ENCODE assay signal across 23 cellular contexts in the genomic region with DNA sequence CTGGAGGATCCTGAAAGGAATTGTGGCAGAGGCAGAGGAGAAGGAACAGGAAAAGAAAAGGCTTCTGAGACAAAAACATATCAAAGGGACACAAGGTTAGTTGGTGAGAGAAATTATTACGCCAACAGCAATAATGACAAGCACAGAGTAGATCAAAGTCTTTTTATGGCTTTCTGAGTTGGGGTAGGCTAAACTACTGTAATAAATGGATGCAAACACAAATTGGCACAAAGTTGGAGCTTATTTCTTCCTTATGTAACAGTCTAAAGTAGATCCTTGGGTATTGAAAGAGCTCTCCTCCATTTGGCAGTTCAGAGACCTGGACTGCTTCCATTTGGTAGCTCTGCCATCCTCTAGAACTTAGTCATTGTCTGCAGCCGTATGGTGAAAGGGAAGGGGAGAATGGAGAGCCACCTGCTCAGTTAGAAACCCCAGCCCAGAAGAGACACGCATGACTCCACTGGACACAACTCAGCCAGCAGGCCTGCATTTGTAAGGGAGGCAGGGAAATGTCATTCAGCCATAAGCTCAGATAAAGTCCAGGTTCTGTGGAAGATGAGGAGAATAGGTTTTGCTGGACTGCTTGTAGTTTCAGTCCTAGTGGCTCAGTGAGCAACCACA.
"Had no signal": no experiment of that assay in that cellular context is flagged by ENCODE, and none has a peak within 500 bp of the region (broad histone marks: within the 10 kb centered on the region; RNA-seq: fewer than 3 reads in every experiment).

No MANE protein-coding gene starts in this region.

- FAIRE-seq: bronchial epithelial cell, kidney had no signal

- ATAC-seq: activated CD8-positive, alpha-beta memory T cell treated with anti-CD3 and anti-CD28 coated beads, Interleukin-2, amount 10 ng/mL, durations not matched to agents 7 days and 5 days; activated CD8-positive, alpha-beta T cell treated with anti-CD3 and anti-CD28 coated beads for 36 hours; left lobe of liver; stimulated activated naive CD8-positive, alpha-beta T cell treated with anti-CD3 and anti-CD28 coated beads, Interleukin-15, Interleukin-2, amounts not matched to agents 100 U/mL and 50 U/mL, for 24 hours; T-helper 17 cell; upper lobe of right lung had no signal

- H3K4me3 ChIP-seq: lung, thyroid gland, upper lobe of right lung had no signal

- H3K27ac Mint-ChIP-seq: activated CD4-positive, alpha-beta T cell treated with anti-CD3 and anti-CD28 coated beads, Interleukin-2, amount 10 ng/mL, durations not matched to agents 24 days and 14 days; activated CD8-positive, alpha-beta memory T cell treated with anti-CD3 and anti-CD28 coated beads, Interleukin-2, amount 10 ng/mL, durations not matched to agents 7 days and 5 days; activated CD8-positive, alpha-beta T cell treated with anti-CD3 and anti-CD28 coated beads for 36 hours; activated naive CD4-positive, alpha-beta T cell treated with anti-CD3 and anti-CD28 coated beads, Interleukin-2, amount 10 ng/mL, durations not matched to agents 7 days and 5 days; endodermal cell; mesothelial cell of epicardium; progenitor cell of endocrine pancreas; T-helper 17 cell had no signal

- H3K4me1 ChIP-seq: thyroid gland, upper lobe of right lung had no signal

- H3K4me1 Mint-ChIP-seq: activated CD4-positive, alpha-beta T cell treated with anti-CD3 and anti-CD28 coated beads, Interleukin-2, amount 10 ng/mL, durations not matched to agents 24 days and 14 days; activated CD8-positive, alpha-beta memory T cell treated with anti-CD3 and anti-CD28 coated beads, Interleukin-2, amount 10 ng/mL, durations not matched to agents 7 days and 5 days; activated naive CD4-positive, alpha-beta T cell treated with anti-CD3 and anti-CD28 coated beads, Interleukin-2, amount 10 ng/mL, durations not matched to agents 7 days and 5 days; T-helper 17 cell had no signal

- H3K27ac ChIP-seq: thyroid gland, upper lobe of right lung had no signal

- H3K9me3 ChIP-seq: thyroid gland, upper lobe of right lung had no signal

- DNase-seq: activated CD4-positive, alpha-beta T cell treated with anti-CD3 and anti-CD28 coated beads, Interleukin-2, amount 10 ng/mL, durations not matched to agents 24 days and 14 days; activated CD8-positive, alpha-beta memory T cell treated with anti-CD3 and anti-CD28 coated beads, Interleukin-2, amount 10 ng/mL, durations not matched to agents 7 days and 5 days; activated CD8-positive, alpha-beta T cell treated with anti-CD3 and anti-CD28 coated beads for 36 hours; activated effector memory CD4-positive, alpha-beta T cell treated with anti-CD3 and anti-CD28 coated beads, Interleukin-2, amount 50 U/mL, for 16 hours; activated naive CD4-positive, alpha-beta T cell treated with anti-CD3 and anti-CD28 coated beads, Interleukin-2, amount 10 ng/mL, durations not matched to agents 7 days and 5 days; activated T-cell treated with anti-CD3 and anti-CD28 coated beads for 4 hours; amygdala; cortex of kidney; endodermal cell; kidney; nucleus accumbens; stimulated activated CD4-positive, alpha-beta T cell treated with anti-CD3 and anti-CD28 coated beads, Interleukin-12 subunit alpha, Interleukin-12 subunit beta, amount 100 ng/mL, for 4 hours; stimulated activated CD4-positive, alpha-beta T cell treated with anti-CD3 and anti-CD28 coated beads, Interleukin-4, amount 100 ng/mL, for 4 hours; stimulated activated naive CD8-positive, alpha-beta T cell treated with anti-CD3 and anti-CD28 coated beads, Interleukin-15, Interleukin-2, amounts not matched to agents 100 U/mL and 50 U/mL, for 24 hours; T-helper 17 cell; thyroid gland; upper lobe of right lung had no signal

- H3K9me3 Mint-ChIP-seq: activated CD4-positive, alpha-beta T cell treated with anti-CD3 and anti-CD28 coated beads, Interleukin-2, amount 10 ng/mL, durations not matched to agents 24 days and 14 days; activated CD8-positive, alpha-beta T cell treated with anti-CD3 and anti-CD28 coated beads for 36 hours; activated naive CD4-positive, alpha-beta T cell treated with anti-CD3 and anti-CD28 coated beads, Interleukin-2, amount 10 ng/mL, durations not matched to agents 7 days and 5 days; endodermal cell; nephron had no signal

- H3K4me3 Mint-ChIP-seq: activated CD4-positive, alpha-beta T cell treated with anti-CD3 and anti-CD28 coated beads, Interleukin-2, amount 10 ng/mL, durations not matched to agents 24 days and 14 days; activated CD8-positive, alpha-beta memory T cell treated with anti-CD3 and anti-CD28 coated beads, Interleukin-2, amount 10 ng/mL, durations not matched to agents 7 days and 5 days; activated CD8-positive, alpha-beta T cell treated with anti-CD3 and anti-CD28 coated beads for 36 hours; activated naive CD4-positive, alpha-beta T cell treated with anti-CD3 and anti-CD28 coated beads, Interleukin-2, amount 10 ng/mL, durations not matched to agents 7 days and 5 days; endodermal cell; mesothelial cell of epicardium; nephron; T-helper 17 cell had no signal

- H3K27me3 ChIP-seq: thyroid gland, upper lobe of right lung had no signal

- H3K36me3 ChIP-seq: thyroid gland, upper lobe of right lung had no signal
